In genomic region chr6:152428126-152428525, GRCh38 we compare ENCODE assay signal across 19 cellular contexts.
A peak's percentile ranks its signal among the peaks of the same experiment; 100 is the strongest.
DNase-seq lines count a peak whose midpoint lies in the region; ATAC-seq and TF ChIP-seq lines count a peak whose summit lies in the region.
"Had no signal": no experiment of that assay in that cellular context is flagged by ENCODE, and none has a peak within 500 bp of the region (broad histone marks: within the 10 kb centered on the region; RNA-seq: fewer than 3 reads in every experiment).

No MANE protein-coding gene starts in this region.

- TF ChIP-seq CTCF in A673 (conservative IDR thresholded peaks at IDR 0.05; ENCODE audit: low read depth, low read length) (no peak), endodermal cell (conservative IDR thresholded peaks at IDR 0.05) (peak; percentile 18)

- no peaks in the 10 kb centered on the region for H3K27me3 Mint-ChIP-seq in endodermal cell (ENCODE audit: insufficient read depth)
- H3K27me3 Mint-ChIP-seq in activated naive CD4-positive, alpha-beta T cell treated with anti-CD3 and anti-CD28 coated beads, Interleukin-2, amount 10 ng/mL, durations not matched to agents 7 days and 5 days: no peaks in the 10 kb centered on the region
- peaks cover 3% of the 10 kb centered on the region for H3K27me3 Mint-ChIP-seq in activated CD4-positive, alpha-beta memory T cell treated with anti-CD3 and anti-CD28 coated beads, Interleukin-2, amount 10 ng/mL, durations not matched to agents 7 days and 5 days
- H3K27me3 Mint-ChIP-seq: central memory CD8-positive, alpha-beta T cell had no signal

- H3K27ac Mint-ChIP-seq in endodermal cell: no peak overlapping the region
- H3K27ac Mint-ChIP-seq in activated naive CD4-positive, alpha-beta T cell treated with anti-CD3 and anti-CD28 coated beads, Interleukin-2, amount 10 ng/mL, durations not matched to agents 7 days and 5 days: no peak overlapping the region
- H3K27ac Mint-ChIP-seq in activated CD4-positive, alpha-beta memory T cell treated with anti-CD3 and anti-CD28 coated beads, Interleukin-2, amount 10 ng/mL, durations not matched to agents 7 days and 5 days: no peak overlapping the region
- H3K27ac Mint-ChIP-seq: immature natural killer cell; naive thymus-derived CD8-positive, alpha-beta T cell; progenitor cell of endocrine pancreas had no signal

- no peak for ATAC-seq in HG02981 (IDR thresholded peaks at IDR 0.05; ENCODE audit: unreplicated experiment)
- ATAC-seq in HG02852 (IDR thresholded peaks at IDR 0.05; ENCODE audit: unreplicated experiment): no peak
- ATAC-seq: naive thymus-derived CD8-positive, alpha-beta T cell had no signal

- H3K4me1 Mint-ChIP-seq in endodermal cell: no peaks in the 10 kb centered on the region
- H3K4me1 Mint-ChIP-seq in activated naive CD4-positive, alpha-beta T cell treated with anti-CD3 and anti-CD28 coated beads, Interleukin-2, amount 10 ng/mL, durations not matched to agents 7 days and 5 days: no peaks in the 10 kb centered on the region
- H3K4me1 Mint-ChIP-seq in activated CD4-positive, alpha-beta memory T cell treated with anti-CD3 and anti-CD28 coated beads, Interleukin-2, amount 10 ng/mL, durations not matched to agents 7 days and 5 days: no peaks in the 10 kb centered on the region
- H3K4me1 Mint-ChIP-seq: naive thymus-derived CD8-positive, alpha-beta T cell had no signal

- H3K27ac ChIP-seq in A673 (ENCODE audit: low read depth, low read length, poor library complexity, severe bottlenecking) (no peak overlapping the region), endodermal cell (ENCODE audit: low read depth, low read length) (no peak overlapping the region)
- H3K27ac ChIP-seq: RWPE1, spleen, suprapubic skin had no signal

- peak; percentile 1 for DNase-seq in A673 (ENCODE audit: low spot score)
- peak; percentile 24 for DNase-seq in MG63
- DNase-seq in endodermal cell: peak; percentile 67
- DNase-seq in kidney glomerular epithelial cell (lab: John Stamatoyannopoulos, UW): peak; percentile 71
- no peak for DNase-seq in activated naive CD4-positive, alpha-beta T cell treated with anti-CD3 and anti-CD28 coated beads, Interleukin-2, amount 10 ng/mL, durations not matched to agents 7 days and 5 days
- DNase-seq in activated CD4-positive, alpha-beta memory T cell treated with anti-CD3 and anti-CD28 coated beads, Interleukin-2, amount 10 ng/mL, durations not matched to agents 7 days and 5 days: no peak
- DNase-seq: activated CD4-positive, alpha-beta T cell treated with anti-CD3 and anti-CD28 coated beads for 4 hours; activated effector memory CD4-positive, alpha-beta T cell treated with Interleukin-2 at 50 U/mL for 16 hours; immature natural killer cell; naive thymus-derived CD8-positive, alpha-beta T cell; NCI-H187 treated with DMSO at 0.1 percent for 48 hours; NCI-H446 treated with DMSO at 0.1 percent for 48 hours; spleen had no signal

- no peaks in the 10 kb centered on the region for H3K36me3 Mint-ChIP-seq in endodermal cell (ENCODE audit: low read depth)
- no peaks in the 10 kb centered on the region for H3K36me3 Mint-ChIP-seq in activated naive CD4-positive, alpha-beta T cell treated with anti-CD3 and anti-CD28 coated beads, Interleukin-2, amount 10 ng/mL, durations not matched to agents 7 days and 5 days
- no peaks in the 10 kb centered on the region for H3K36me3 Mint-ChIP-seq in activated CD4-positive, alpha-beta memory T cell treated with anti-CD3 and anti-CD28 coated beads, Interleukin-2, amount 10 ng/mL, durations not matched to agents 7 days and 5 days (ENCODE audit: low read depth)

- no peaks in the 10 kb centered on the region for H3K4me1 ChIP-seq in A673 (ENCODE audit: insufficient read depth, low read length, poor library complexity, severe bottlenecking)
- no peaks in the 10 kb centered on the region for H3K4me1 ChIP-seq in endodermal cell (ENCODE audit: control insufficient read depth, insufficient read depth, low read length)
- H3K4me1 ChIP-seq: spleen, suprapubic skin had no signal

- no peak overlapping the region for H3K9ac ChIP-seq in endodermal cell (ENCODE audit: extremely low read depth, low read length, poor library complexity, severe bottlenecking)

- BruUV-seq in A673 (replicated peaks; lab: Mats Ljungman, UMichigan): no TSS peak

- H3K9me3 ChIP-seq in A673 (ENCODE audit: low read depth, low read length, poor library complexity, severe bottlenecking): no peaks in the 10 kb centered on the region
- H3K9me3 ChIP-seq in MG63: no peaks in the 10 kb centered on the region
- no peaks in the 10 kb centered on the region for H3K9me3 ChIP-seq in endodermal cell (ENCODE audit: control insufficient read depth, low read length)
- H3K9me3 ChIP-seq: spleen, suprapubic skin had no signal

- H3K4me3 Mint-ChIP-seq in endodermal cell: no peak overlapping the region
- H3K4me3 Mint-ChIP-seq in activated naive CD4-positive, alpha-beta T cell treated with anti-CD3 and anti-CD28 coated beads, Interleukin-2, amount 10 ng/mL, durations not matched to agents 7 days and 5 days: no peak overlapping the region
- no peak overlapping the region for H3K4me3 Mint-ChIP-seq in activated CD4-positive, alpha-beta memory T cell treated with anti-CD3 and anti-CD28 coated beads, Interleukin-2, amount 10 ng/mL, durations not matched to agents 7 days and 5 days
- H3K4me3 Mint-ChIP-seq: central memory CD8-positive, alpha-beta T cell; immature natural killer cell; naive thymus-derived CD8-positive, alpha-beta T cell had no signal

- H3K9me3 Mint-ChIP-seq in endodermal cell: no peaks in the 10 kb centered on the region
- no peaks in the 10 kb centered on the region for H3K9me3 Mint-ChIP-seq in activated naive CD4-positive, alpha-beta T cell treated with anti-CD3 and anti-CD28 coated beads, Interleukin-2, amount 10 ng/mL, durations not matched to agents 7 days and 5 days
- H3K9me3 Mint-ChIP-seq in activated CD4-positive, alpha-beta memory T cell treated with anti-CD3 and anti-CD28 coated beads, Interleukin-2, amount 10 ng/mL, durations not matched to agents 7 days and 5 days: no peaks in the 10 kb centered on the region
- H3K9me3 Mint-ChIP-seq: central memory CD8-positive, alpha-beta T cell; immature natural killer cell had no signal

- intact Hi-C loops in A673 (cut with micrococcal nuclease; ENCODE audit: unreplicated experiment): no loop called here

- H3K4me3 ChIP-seq in A673 (ENCODE audit: low read depth, low read length, poor library complexity, severe bottlenecking) (no peak overlapping the region), MG63 (no peak overlapping the region), endodermal cell (ENCODE audit: low read length) (no peak overlapping the region)
- H3K4me3 ChIP-seq: spleen, suprapubic skin had no signal

- H3K36me3 ChIP-seq in A673 (ENCODE audit: insufficient read depth, low read length, poor library complexity, severe bottlenecking) (no peaks in the 10 kb centered on the region), MG63 (no peaks in the 10 kb centered on the region), endodermal cell (ENCODE audit: control insufficient read depth, insufficient read depth, low read length) (no peaks in the 10 kb centered on the region)
- H3K36me3 ChIP-seq: suprapubic skin had no signal

- 86 to 87% methylated on average over 5 to 11 of the region's 11 CpGs for WGBS in endodermal cell (ENCODE audit: insufficient coverage in 1 of 2, insufficient read length in 1 of 2), 2 experiments

- POLR2A ChIA-PET in A673 (lab: Charles Lee; ENCODE audit: low non-redundant PET): no interaction called here
- POLR2A ChIA-PET in activated CD4-positive, alpha-beta memory T cell treated with anti-CD3 and anti-CD28 coated beads, Interleukin-2, amount 10 ng/mL, durations not matched to agents 7 days and 5 days (lab: Charles Lee): no interaction called here

- no peaks in the 10 kb centered on the region for H3K27me3 ChIP-seq in A673 (replicated peaks; ENCODE audit: insufficient read depth, low read depth, low read length, poor library complexity)
- H3K27me3 ChIP-seq in MG63: no peaks in the 10 kb centered on the region
- no peaks in the 10 kb centered on the region for H3K27me3 ChIP-seq in endodermal cell (ENCODE audit: control insufficient read depth, insufficient read depth, low read length, poor library complexity, severe bottlenecking)
- H3K27me3 ChIP-seq: spleen, suprapubic skin had no signal

- CTCF ChIA-PET in A673 (lab: Charles Lee): no interaction called here
- CTCF ChIA-PET in activated naive CD4-positive, alpha-beta T cell treated with anti-CD3 and anti-CD28 coated beads, Interleukin-2, amount 10 ng/mL, durations not matched to agents 7 days and 5 days (lab: Charles Lee): no interaction called here
- CTCF ChIA-PET in activated CD4-positive, alpha-beta memory T cell treated with anti-CD3 and anti-CD28 coated beads, Interleukin-2, amount 10 ng/mL, durations not matched to agents 7 days and 5 days (lab: Charles Lee): no interaction called here

Comparison
In these comparisons a context has a peak if more than half of its experiments do, and no peak if none do; other contexts are left out.
1. DNase-seq: peak in A673 (single experiment), MG63 (single experiment), endodermal cell (single experiment) and kidney glomerular epithelial cell (single experiment); none in activated naive CD4-positive, alpha-beta T cell treated with anti-CD3 and anti-CD28 coated beads, Interleukin-2, amount 10 ng/mL, durations not matched to agents 7 days and 5 days (single experiment) and activated CD4-positive, alpha-beta memory T cell treated with anti-CD3 and anti-CD28 coated beads, Interleukin-2, amount 10 ng/mL, durations not matched to agents 7 days and 5 days (single experiment).